1 cellular context compared by ENCODE assay signal in genomic region chr11:66981976-66982578, GRCh38.
TF ChIP-seq lines count a peak whose summit lies in the region.

No MANE protein-coding gene starts in this region.

TF ChIP-seq in HepG2, 621 proteins besides CTCF, POLR2A, EP300 and RAD21 (continued from another document):
- TF ChIP-seq, protein P1, sequence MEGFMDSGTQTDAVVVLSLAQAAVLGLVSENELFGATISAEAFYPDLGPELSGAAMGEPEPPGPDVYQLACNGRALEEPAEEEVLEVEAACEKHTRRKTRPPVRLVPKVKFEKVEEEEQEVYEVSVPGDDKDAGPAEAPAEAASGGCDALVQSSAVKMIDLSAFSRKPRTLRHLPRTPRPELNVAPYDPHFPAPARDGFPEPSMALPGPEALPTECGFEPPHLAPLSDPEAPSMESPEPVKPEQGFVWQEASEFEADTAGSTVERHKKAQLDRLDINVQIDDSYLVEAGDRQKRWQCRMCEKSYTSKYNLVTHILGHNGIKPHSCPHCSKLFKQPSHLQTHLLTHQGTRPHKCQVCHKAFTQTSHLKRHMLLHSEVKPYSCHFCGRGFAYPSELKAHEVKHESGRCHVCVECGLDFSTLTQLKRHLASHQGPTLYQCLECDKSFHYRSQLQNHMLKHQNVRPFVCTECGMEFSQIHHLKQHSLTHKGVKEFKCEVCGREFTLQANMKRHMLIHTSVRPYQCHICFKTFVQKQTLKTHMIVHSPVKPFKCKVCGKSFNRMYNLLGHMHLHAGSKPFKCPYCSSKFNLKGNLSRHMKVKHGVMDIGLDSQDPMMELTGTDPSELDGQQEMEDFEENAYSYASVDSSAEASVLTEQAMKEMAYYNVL (CRISPR knock-in tag; IDR thresholded peaks at IDR 0.05; ENCODE audit: borderline replicate concordance) = no peak
- no peak for TF ChIP-seq ZNF557 (CRISPR knock-in tag; IDR thresholded peaks at IDR 0.05)
- TF ChIP-seq KAT2B (IDR thresholded peaks at IDR 0.05; ENCODE audit: borderline replicate concordance, low read depth, low read length) = no peak
- peak; percentile 53; the same call in 1 of the 2 replicates for TF ChIP-seq SOX5 (CRISPR knock-in tag; IDR thresholded peaks at IDR 0.05; ENCODE audit: borderline replicate concordance)
- no peak for TF ChIP-seq TBL1XR1 (IDR thresholded peaks at IDR 0.05; ENCODE audit: borderline replicate concordance, low read length, partially characterized antibody)
- TF ChIP-seq FOXO4 (CRISPR knock-in tag; conservative IDR thresholded peaks at IDR 0.05) = no peak
- TF ChIP-seq HNF4G (IDR thresholded peaks at IDR 0.05; ENCODE audit: borderline replicate concordance, low read depth, low read length) = no peak
- no peak for TF ChIP-seq HNF4G (CRISPR knock-in tag; IDR thresholded peaks at IDR 0.05; ENCODE audit: borderline replicate concordance, low read depth)
- TF ChIP-seq RFX1 (IDR thresholded peaks at IDR 0.05) = no peak
- no peak for TF ChIP-seq ZNF614 (CRISPR knock-in tag; IDR thresholded peaks at IDR 0.05; ENCODE audit: borderline replicate concordance)
- TF ChIP-seq SP5 (CRISPR knock-in tag; IDR thresholded peaks at IDR 0.05; ENCODE audit: borderline replicate concordance, low read depth) = peak; percentile 46; the same call in 1 of the 2 replicates
- no peak for TF ChIP-seq KLF16 (CRISPR knock-in tag; IDR thresholded peaks at IDR 0.05)
- TF ChIP-seq, protein P2, sequence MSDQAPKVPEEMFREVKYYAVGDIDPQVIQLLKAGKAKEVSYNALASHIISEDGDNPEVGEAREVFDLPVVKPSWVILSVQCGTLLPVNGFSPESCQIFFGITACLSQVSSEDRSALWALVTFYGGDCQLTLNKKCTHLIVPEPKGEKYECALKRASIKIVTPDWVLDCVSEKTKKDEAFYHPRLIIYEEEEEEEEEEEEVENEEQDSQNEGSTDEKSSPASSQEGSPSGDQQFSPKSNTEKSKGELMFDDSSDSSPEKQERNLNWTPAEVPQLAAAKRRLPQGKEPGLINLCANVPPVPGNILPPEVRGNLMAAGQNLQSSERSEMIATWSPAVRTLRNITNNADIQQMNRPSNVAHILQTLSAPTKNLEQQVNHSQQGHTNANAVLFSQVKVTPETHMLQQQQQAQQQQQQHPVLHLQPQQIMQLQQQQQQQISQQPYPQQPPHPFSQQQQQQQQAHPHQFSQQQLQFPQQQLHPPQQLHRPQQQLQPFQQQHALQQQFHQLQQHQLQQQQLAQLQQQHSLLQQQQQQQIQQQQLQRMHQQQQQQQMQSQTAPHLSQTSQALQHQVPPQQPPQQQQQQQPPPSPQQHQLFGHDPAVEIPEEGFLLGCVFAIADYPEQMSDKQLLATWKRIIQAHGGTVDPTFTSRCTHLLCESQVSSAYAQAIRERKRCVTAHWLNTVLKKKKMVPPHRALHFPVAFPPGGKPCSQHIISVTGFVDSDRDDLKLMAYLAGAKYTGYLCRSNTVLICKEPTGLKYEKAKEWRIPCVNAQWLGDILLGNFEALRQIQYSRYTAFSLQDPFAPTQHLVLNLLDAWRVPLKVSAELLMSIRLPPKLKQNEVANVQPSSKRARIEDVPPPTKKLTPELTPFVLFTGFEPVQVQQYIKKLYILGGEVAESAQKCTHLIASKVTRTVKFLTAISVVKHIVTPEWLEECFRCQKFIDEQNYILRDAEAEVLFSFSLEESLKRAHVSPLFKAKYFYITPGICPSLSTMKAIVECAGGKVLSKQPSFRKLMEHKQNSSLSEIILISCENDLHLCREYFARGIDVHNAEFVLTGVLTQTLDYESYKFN (CRISPR knock-in tag; conservative IDR thresholded peaks at IDR 0.05) = no peak
- TF ChIP-seq SOX6 (IDR thresholded peaks at IDR 0.05) = no peak
- peak; percentile 34; the same call in 1 of the 2 replicates for TF ChIP-seq SOX6 (CRISPR knock-in tag; IDR thresholded peaks at IDR 0.05)
- no peak for TF ChIP-seq RNF2 (conservative IDR thresholded peaks at IDR 0.05; ENCODE audit: low read depth)
- TF ChIP-seq, protein P3, sequence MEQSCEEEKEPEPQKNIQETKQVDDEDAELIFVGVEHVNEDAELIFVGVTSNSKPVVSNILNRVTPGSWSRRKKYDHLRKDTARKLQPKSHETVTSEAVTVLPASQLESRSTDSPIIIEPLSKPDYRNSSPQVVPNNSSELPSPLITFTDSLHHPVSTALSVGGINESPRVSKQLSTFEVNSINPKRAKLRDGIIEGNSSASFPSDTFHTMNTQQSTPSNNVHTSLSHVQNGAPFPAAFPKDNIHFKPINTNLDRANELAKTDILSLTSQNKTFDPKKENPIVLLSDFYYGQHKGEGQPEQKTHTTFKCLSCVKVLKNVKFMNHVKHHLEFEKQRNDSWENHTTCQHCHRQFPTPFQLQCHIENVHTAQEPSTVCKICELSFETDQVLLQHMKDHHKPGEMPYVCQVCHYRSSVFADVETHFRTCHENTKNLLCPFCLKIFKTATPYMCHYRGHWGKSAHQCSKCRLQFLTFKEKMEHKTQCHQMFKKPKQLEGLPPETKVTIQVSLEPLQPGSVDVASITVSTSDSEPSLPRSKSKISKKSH (CRISPR knock-in tag; IDR thresholded peaks at IDR 0.05; ENCODE audit: borderline replicate concordance) = no peak
- TF ChIP-seq ELF3 (CRISPR knock-in tag; IDR thresholded peaks at IDR 0.05) = no peak
- TF ChIP-seq ZNF180 (CRISPR knock-in tag; IDR thresholded peaks at IDR 0.05; ENCODE audit: borderline replicate concordance, low read depth) = no peak
- TF ChIP-seq ZSCAN12 (CRISPR knock-in tag; IDR thresholded peaks at IDR 0.05) = no peak
- no peak for TF ChIP-seq ZFP62 (CRISPR knock-in tag; IDR thresholded peaks at IDR 0.05)
- TF ChIP-seq RARG (CRISPR knock-in tag; IDR thresholded peaks at IDR 0.05; ENCODE audit: low read depth) = no peak
- no peak for TF ChIP-seq AGO2 (optimal IDR thresholded peaks at IDR 0.05; ENCODE audit: low read depth, low read length)
- TF ChIP-seq EEA1 (CRISPR knock-in tag; IDR thresholded peaks at IDR 0.05; ENCODE audit: borderline replicate concordance) = no peak
- TF ChIP-seq ZNF7 (CRISPR knock-in tag; IDR thresholded peaks at IDR 0.05) = no peak
- no peak for TF ChIP-seq MTA3 (CRISPR knock-in tag; IDR thresholded peaks at IDR 0.05)
- no peak for TF ChIP-seq TOE1 (CRISPR knock-in tag; IDR thresholded peaks at IDR 0.05)
- no peak for TF ChIP-seq NR3C1 (CRISPR knock-in tag; IDR thresholded peaks at IDR 0.05)
- no peak for TF ChIP-seq ELF4 (CRISPR knock-in tag; IDR thresholded peaks at IDR 0.05; ENCODE audit: borderline replicate concordance)
- TF ChIP-seq NR1H2 (CRISPR knock-in tag; IDR thresholded peaks at IDR 0.05; ENCODE audit: borderline replicate concordance, low read depth) = no peak
- TF ChIP-seq ZFP36 (IDR thresholded peaks at IDR 0.05; ENCODE audit: borderline replicate concordance, low read depth, low read length, partially characterized antibody) = no peak
- peak; percentile 22; the same call in 1 of the 2 replicates for TF ChIP-seq ETV5 (CRISPR knock-in tag; IDR thresholded peaks at IDR 0.05; ENCODE audit: borderline replicate concordance)
- TF ChIP-seq RCOR2 (CRISPR knock-in tag; IDR thresholded peaks at IDR 0.05) = no peak
- no peak for TF ChIP-seq ATM (IDR thresholded peaks at IDR 0.05; ENCODE audit: borderline replicate concordance)
- TF ChIP-seq RELA (CRISPR knock-in tag; IDR thresholded peaks at IDR 0.05) = no peak
- TF ChIP-seq, protein P4, sequence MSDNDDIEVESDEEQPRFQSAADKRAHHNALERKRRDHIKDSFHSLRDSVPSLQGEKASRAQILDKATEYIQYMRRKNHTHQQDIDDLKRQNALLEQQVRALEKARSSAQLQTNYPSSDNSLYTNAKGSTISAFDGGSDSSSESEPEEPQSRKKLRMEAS (IDR thresholded peaks at IDR 0.05) = no peak
- no peak for TF ChIP-seq ZNF761 (CRISPR knock-in tag; conservative IDR thresholded peaks at IDR 0.05)
- TF ChIP-seq SSRP1 (CRISPR knock-in tag; IDR thresholded peaks at IDR 0.05) = no peak
- no peak for TF ChIP-seq PRDM15 (CRISPR knock-in tag; IDR thresholded peaks at IDR 0.05)
- peak; percentile 46; the same call in 1 of the 2 replicates for TF ChIP-seq FOSL2 (CRISPR knock-in tag; IDR thresholded peaks at IDR 0.05)
- TF ChIP-seq ZNF552 (CRISPR knock-in tag; IDR thresholded peaks at IDR 0.05; ENCODE audit: borderline replicate concordance) = no peak
- TF ChIP-seq SOX13 (IDR thresholded peaks at IDR 0.05) = no peak
- peak in 1 of 2 experiments; percentile 69; a peak in 2 of 4 replicates for TF ChIP-seq SOX13 (CRISPR knock-in tag; conservative IDR thresholded peaks at IDR 0.05 in 1 of 2, IDR thresholded peaks at IDR 0.05 in 1 of 2)
- no peak for TF ChIP-seq NPAS2 (CRISPR knock-in tag; IDR thresholded peaks at IDR 0.05; ENCODE audit: borderline replicate concordance)
- TF ChIP-seq NRL (CRISPR knock-in tag; IDR thresholded peaks at IDR 0.05; ENCODE audit: borderline replicate concordance) = no peak
- no peak for TF ChIP-seq ZBTB8A (CRISPR knock-in tag; IDR thresholded peaks at IDR 0.05; ENCODE audit: borderline replicate concordance, low read depth)
- peak; percentile 24; the same call in 1 of the 2 replicates for TF ChIP-seq ARID5B (CRISPR knock-in tag; IDR thresholded peaks at IDR 0.05)
- TF ChIP-seq CAMTA2 (CRISPR knock-in tag; IDR thresholded peaks at IDR 0.05; ENCODE audit: borderline replicate concordance) = no peak
- TF ChIP-seq TARDBP (CRISPR knock-in tag; IDR thresholded peaks at IDR 0.05) = no peak
- TF ChIP-seq PAWR (CRISPR knock-in tag; IDR thresholded peaks at IDR 0.05; ENCODE audit: borderline replicate concordance) = no peak
